Comparison of ENCODE assay signal across 11 cellular contexts in genomic region chr2:76341439-76341838, GRCh38.
"Had no signal": no experiment of that assay in that cellular context is flagged by ENCODE, and none has a peak within 500 bp of the region (broad histone marks: within the 10 kb centered on the region; RNA-seq: fewer than 3 reads in every experiment).

No MANE protein-coding gene starts in this region.

- DNase-seq: H7, HFFc6, Karpas-422, KBM-7 had no signal

- H3K27ac ChIP-seq: HL-60, KMS-11 had no signal

- H3K9ac ChIP-seq: KMS-11 had no signal

- H3K9me3 ChIP-seq: HAP-1 had no signal

- H3K4me2 ChIP-seq: GM23338, KMS-11 had no signal

- FAIRE-seq: H1, HTR-8/SVneo had no signal

- H3K4me1 ChIP-seq: HAP-1 had no signal

- H2AFZ ChIP-seq: GM23338 had no signal

- H3K36me3 ChIP-seq: HAP-1 had no signal

- ATAC-seq: GM23338, HCT116 had no signal

- H3K4me3 ChIP-seq: GM23338, HAP-1 had no signal
